8 cellular contexts compared by ENCODE assay signal in the genomic region with DNA sequence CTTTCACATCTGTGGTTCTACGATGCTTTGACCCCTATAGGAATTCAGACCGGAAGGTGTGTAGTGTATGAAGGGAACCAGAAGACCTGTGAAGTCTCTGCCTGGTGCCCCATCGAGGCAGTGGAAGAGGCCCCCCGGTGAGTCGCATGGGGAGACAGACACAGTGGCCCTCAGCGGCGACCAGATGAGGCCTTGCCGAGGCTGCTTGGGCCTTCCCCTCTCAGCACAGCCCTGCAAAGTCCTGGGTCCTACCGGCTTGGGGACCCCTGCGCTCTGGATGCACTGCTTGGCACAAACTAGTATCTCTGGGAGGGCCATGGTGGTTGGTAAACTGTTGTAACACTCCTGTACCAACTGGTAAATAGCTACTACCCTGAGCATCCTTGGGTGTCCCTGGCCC. TPM values are rescaled to one million over a fixed set of nuclear protein-coding genes. Genes with fewer than 3 reads are reported as not detected.
"Had no signal": no experiment of that assay in that cellular context is flagged by ENCODE, and none has a peak within 500 bp of the region (broad histone marks: within the 10 kb centered on the region; RNA-seq: fewer than 3 reads in every experiment).

No MANE protein-coding gene starts in this region.

- H3K9me3 ChIP-seq: HAP-1 had no signal

- H3K4me3 ChIP-seq: GM23248, GM23338, HAP-1 had no signal

- DNase-seq: GM23248, GOT3, H7, H9, HCEC 1CT, HFFc6 had no signal

- H3K4me1 ChIP-seq: HAP-1 had no signal

- H3K36me3 ChIP-seq: HAP-1 had no signal

- H3K27ac ChIP-seq: GM23248 had no signal

RNA-seq across cellular contexts. Expression of a gene that starts 29.7 kb away (rescaled TPM):
- total RNA-seq: H7 had no signal
